3 cellular contexts compared by ENCODE assay signal in the genomic region with DNA sequence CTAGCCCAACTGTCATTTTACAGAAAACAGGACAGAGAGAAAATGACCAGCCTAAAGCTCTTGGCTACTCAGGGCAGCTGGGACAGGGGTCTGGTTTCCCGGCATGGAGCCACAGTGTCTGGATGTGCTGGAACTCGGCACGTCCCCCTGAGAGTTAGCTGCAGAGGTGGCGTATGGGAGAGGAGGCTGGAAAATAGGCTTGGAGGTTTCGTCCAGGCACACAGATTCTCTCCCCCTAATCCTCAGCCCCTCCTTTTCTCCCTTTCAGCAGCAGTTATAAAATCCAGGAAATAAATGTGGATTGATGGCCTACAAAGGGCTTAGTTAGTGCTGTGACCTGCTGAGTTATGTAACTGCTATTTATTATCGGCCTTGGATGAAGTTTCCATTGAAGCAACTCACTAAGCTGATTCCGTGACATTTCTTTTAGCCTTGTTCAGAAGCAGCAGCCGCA.
A peak's percentile ranks its signal among the peaks of the same experiment; 100 is the strongest.
TF ChIP-seq lines count a peak whose summit lies in the region.

No MANE protein-coding gene starts in this region.

TF ChIP-seq in HEK293, 187 proteins besides CTCF, POLR2A, EP300 and RAD21:
- TF ChIP-seq, protein P1, sequence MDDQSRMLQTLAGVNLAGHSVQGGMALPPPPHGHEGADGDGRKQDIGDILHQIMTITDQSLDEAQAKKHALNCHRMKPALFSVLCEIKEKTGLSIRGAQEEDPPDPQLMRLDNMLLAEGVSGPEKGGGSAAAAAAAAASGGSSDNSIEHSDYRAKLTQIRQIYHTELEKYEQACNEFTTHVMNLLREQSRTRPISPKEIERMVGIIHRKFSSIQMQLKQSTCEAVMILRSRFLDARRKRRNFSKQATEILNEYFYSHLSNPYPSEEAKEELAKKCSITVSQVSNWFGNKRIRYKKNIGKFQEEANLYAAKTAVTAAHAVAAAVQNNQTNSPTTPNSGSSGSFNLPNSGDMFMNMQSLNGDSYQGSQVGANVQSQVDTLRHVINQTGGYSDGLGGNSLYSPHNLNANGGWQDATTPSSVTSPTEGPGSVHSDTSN (CRISPR knock-in tag; IDR thresholded peaks at IDR 0.05) = no peak
- no peak for TF ChIP-seq KLF1 (tag by site-specific recombination; IDR thresholded peaks at IDR 0.05)
- no peak for TF ChIP-seq GLIS1 (tag by site-specific recombination; IDR thresholded peaks at IDR 0.05)
- TF ChIP-seq GLIS2 (tag by site-specific recombination; IDR thresholded peaks at IDR 0.05) = no peak
- 0 out of 2 replicates have a peak, but pooled peaks have one; percentile 11 for TF ChIP-seq ZBTB8A (tag by site-specific recombination; IDR thresholded peaks at IDR 0.05)
- TF ChIP-seq TCF7L2 (IDR thresholded peaks at IDR 0.05; ENCODE audit: borderline replicate concordance, low read depth, low read length) = no peak

TF ChIP-seq in K562, 482 proteins besides CTCF, POLR2A, EP300 and RAD21 (continues in another document):
- TF ChIP-seq CBX8 (IDR thresholded peaks at IDR 0.05; ENCODE audit: borderline replicate concordance, extremely low read depth, low read depth, low read length, poor library complexity, severe bottlenecking) (no peak), SAFB (IDR thresholded peaks at IDR 0.05; ENCODE audit: borderline replicate concordance, low read depth, low read length) (no peak), EGR1 (conservative IDR thresholded peaks at IDR 0.05) (no peak)
- TF ChIP-seq, protein P2, sequence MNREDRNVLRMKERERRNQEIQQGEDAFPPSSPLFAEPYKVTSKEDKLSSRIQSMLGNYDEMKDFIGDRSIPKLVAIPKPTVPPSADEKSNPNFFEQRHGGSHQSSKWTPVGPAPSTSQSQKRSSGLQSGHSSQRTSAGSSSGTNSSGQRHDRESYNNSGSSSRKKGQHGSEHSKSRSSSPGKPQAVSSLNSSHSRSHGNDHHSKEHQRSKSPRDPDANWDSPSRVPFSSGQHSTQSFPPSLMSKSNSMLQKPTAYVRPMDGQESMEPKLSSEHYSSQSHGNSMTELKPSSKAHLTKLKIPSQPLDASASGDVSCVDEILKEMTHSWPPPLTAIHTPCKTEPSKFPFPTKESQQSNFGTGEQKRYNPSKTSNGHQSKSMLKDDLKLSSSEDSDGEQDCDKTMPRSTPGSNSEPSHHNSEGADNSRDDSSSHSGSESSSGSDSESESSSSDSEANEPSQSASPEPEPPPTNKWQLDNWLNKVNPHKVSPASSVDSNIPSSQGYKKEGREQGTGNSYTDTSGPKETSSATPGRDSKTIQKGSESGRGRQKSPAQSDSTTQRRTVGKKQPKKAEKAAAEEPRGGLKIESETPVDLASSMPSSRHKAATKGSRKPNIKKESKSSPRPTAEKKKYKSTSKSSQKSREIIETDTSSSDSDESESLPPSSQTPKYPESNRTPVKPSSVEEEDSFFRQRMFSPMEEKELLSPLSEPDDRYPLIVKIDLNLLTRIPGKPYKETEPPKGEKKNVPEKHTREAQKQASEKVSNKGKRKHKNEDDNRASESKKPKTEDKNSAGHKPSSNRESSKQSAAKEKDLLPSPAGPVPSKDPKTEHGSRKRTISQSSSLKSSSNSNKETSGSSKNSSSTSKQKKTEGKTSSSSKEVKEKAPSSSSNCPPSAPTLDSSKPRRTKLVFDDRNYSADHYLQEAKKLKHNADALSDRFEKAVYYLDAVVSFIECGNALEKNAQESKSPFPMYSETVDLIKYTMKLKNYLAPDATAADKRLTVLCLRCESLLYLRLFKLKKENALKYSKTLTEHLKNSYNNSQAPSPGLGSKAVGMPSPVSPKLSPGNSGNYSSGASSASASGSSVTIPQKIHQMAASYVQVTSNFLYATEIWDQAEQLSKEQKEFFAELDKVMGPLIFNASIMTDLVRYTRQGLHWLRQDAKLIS (CRISPR knock-in tag; IDR thresholded peaks at IDR 0.05) = no peak
- TF ChIP-seq, protein P3, sequence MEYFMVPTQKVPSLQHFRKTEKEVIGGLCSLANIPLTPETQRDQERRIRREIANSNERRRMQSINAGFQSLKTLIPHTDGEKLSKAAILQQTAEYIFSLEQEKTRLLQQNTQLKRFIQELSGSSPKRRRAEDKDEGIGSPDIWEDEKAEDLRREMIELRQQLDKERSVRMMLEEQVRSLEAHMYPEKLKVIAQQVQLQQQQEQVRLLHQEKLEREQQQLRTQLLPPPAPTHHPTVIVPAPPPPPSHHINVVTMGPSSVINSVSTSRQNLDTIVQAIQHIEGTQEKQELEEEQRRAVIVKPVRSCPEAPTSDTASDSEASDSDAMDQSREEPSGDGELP (CRISPR knock-in tag; IDR thresholded peaks at IDR 0.05; ENCODE audit: borderline replicate concordance) = no peak

TF ChIP-seq in HepG2, 621 proteins besides CTCF, POLR2A, EP300 and RAD21 (continued from another document):
- no peak for TF ChIP-seq RXRB (CRISPR knock-in tag; IDR thresholded peaks at IDR 0.05; ENCODE audit: borderline replicate concordance)
- TF ChIP-seq NFE2 (CRISPR knock-in tag; IDR thresholded peaks at IDR 0.05) = no peak
- TF ChIP-seq MATR3 (CRISPR knock-in tag; IDR thresholded peaks at IDR 0.05) = no peak
- TF ChIP-seq NFE2L1 (CRISPR knock-in tag; IDR thresholded peaks at IDR 0.05; ENCODE audit: borderline replicate concordance) = no peak
- TF ChIP-seq, protein P4, sequence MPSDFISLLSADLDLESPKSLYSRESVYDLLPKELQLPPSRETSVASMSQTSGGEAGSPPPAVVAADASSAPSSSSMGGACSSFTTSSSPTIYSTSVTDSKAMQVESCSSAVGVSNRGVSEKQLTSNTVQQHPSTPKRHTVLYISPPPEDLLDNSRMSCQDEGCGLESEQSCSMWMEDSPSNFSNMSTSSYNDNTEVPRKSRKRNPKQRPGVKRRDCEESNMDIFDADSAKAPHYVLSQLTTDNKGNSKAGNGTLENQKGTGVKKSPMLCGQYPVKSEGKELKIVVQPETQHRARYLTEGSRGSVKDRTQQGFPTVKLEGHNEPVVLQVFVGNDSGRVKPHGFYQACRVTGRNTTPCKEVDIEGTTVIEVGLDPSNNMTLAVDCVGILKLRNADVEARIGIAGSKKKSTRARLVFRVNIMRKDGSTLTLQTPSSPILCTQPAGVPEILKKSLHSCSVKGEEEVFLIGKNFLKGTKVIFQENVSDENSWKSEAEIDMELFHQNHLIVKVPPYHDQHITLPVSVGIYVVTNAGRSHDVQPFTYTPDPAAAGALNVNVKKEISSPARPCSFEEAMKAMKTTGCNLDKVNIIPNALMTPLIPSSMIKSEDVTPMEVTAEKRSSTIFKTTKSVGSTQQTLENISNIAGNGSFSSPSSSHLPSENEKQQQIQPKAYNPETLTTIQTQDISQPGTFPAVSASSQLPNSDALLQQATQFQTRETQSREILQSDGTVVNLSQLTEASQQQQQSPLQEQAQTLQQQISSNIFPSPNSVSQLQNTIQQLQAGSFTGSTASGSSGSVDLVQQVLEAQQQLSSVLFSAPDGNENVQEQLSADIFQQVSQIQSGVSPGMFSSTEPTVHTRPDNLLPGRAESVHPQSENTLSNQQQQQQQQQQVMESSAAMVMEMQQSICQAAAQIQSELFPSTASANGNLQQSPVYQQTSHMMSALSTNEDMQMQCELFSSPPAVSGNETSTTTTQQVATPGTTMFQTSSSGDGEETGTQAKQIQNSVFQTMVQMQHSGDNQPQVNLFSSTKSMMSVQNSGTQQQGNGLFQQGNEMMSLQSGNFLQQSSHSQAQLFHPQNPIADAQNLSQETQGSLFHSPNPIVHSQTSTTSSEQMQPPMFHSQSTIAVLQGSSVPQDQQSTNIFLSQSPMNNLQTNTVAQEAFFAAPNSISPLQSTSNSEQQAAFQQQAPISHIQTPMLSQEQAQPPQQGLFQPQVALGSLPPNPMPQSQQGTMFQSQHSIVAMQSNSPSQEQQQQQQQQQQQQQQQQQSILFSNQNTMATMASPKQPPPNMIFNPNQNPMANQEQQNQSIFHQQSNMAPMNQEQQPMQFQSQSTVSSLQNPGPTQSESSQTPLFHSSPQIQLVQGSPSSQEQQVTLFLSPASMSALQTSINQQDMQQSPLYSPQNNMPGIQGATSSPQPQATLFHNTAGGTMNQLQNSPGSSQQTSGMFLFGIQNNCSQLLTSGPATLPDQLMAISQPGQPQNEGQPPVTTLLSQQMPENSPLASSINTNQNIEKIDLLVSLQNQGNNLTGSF (CRISPR knock-in tag; IDR thresholded peaks at IDR 0.05) = no peak
- no peak; the same call in 1 of the 2 replicates for TF ChIP-seq ZFX (CRISPR knock-in tag; IDR thresholded peaks at IDR 0.05; ENCODE audit: low read depth)
- TF ChIP-seq, protein P5, sequence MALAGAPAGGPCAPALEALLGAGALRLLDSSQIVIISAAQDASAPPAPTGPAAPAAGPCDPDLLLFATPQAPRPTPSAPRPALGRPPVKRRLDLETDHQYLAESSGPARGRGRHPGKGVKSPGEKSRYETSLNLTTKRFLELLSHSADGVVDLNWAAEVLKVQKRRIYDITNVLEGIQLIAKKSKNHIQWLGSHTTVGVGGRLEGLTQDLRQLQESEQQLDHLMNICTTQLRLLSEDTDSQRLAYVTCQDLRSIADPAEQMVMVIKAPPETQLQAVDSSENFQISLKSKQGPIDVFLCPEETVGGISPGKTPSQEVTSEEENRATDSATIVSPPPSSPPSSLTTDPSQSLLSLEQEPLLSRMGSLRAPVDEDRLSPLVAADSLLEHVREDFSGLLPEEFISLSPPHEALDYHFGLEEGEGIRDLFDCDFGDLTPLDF (CRISPR knock-in tag; IDR thresholded peaks at IDR 0.05) = no peak
- TF ChIP-seq NCOA1 (CRISPR knock-in tag; IDR thresholded peaks at IDR 0.05) = no peak
- TF ChIP-seq, protein P6, sequence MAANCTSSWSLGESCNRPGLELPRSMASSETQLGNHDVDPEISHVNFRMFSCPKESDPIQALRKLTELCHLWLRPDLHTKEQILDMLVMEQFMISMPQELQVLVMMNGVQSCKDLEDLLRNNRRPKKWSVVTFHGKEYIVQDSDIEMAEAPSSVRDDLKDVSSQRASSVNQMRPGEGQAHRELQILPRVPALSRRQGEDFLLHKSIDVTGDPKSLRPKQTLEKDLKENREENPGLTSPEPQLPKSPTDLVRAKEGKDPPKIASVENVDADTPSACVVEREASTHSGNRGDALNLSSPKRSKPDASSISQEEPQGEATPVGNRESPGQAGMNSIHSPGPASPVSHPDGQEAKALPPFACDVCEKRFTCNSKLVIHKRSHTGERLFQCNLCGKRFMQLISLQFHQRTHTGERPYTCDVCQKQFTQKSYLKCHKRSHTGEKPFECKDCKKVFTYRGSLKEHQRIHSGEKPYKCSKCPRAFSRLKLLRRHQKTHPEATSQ (CRISPR knock-in tag; IDR thresholded peaks at IDR 0.05; ENCODE audit: borderline replicate concordance) = no peak
- TF ChIP-seq U2AF2 (IDR thresholded peaks at IDR 0.05; ENCODE audit: low read depth, low read length) = no peak
- no peak for TF ChIP-seq GTF3A (CRISPR knock-in tag; conservative IDR thresholded peaks at IDR 0.05)
- TF ChIP-seq, protein P7, sequence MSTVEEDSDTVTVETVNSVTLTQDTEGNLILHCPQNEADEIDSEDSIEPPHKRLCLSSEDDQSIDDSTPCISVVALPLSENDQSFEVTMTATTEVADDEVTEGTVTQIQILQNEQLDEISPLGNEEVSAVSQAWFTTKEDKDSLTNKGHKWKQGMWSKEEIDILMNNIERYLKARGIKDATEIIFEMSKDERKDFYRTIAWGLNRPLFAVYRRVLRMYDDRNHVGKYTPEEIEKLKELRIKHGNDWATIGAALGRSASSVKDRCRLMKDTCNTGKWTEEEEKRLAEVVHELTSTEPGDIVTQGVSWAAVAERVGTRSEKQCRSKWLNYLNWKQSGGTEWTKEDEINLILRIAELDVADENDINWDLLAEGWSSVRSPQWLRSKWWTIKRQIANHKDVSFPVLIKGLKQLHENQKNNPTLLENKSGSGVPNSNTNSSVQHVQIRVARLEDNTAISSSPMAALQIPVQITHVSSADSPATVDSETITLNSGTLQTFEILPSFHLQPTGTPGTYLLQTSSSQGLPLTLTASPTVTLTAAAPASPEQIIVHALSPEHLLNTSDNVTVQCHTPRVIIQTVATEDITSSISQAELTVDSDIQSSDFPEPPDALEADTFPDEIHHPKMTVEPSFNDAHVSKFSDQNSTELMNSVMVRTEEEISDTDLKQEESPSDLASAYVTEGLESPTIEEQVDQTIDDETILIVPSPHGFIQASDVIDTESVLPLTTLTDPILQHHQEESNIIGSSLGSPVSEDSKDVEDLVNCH (CRISPR knock-in tag; IDR thresholded peaks at IDR 0.05) = no peak
